Comparison of ENCODE assay signal across 17 cellular contexts in the genomic region with DNA sequence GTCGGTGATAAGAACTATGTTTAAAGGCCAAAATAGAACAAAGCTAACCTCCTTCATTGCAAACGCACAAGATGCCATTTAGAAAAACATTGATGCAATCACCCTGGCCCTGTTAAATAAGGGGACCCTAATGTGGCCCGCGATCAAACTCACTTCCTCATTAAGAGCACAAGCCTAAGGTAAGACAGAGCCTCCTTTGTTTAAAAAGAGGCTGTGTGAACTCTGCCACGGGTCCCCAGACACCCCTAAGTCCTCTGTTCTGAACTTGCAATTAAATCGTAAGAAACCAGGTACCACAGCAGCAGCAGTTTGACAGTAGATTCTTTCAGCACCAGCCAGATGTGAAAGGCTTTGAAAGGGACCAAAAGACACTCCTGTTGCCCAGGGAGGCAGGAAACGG.
"Had no signal": no experiment of that assay in that cellular context is flagged by ENCODE, and none has a peak within 500 bp of the region (broad histone marks: within the 10 kb centered on the region; RNA-seq: fewer than 3 reads in every experiment).

No MANE protein-coding gene starts in this region.

- H3K9me3 ChIP-seq: transverse colon had no signal

- H3K4me3 Mint-ChIP-seq: activated CD8-positive, alpha-beta T cell treated with anti-CD3 and anti-CD28 coated beads for 36 hours; activated naive CD8-positive, alpha-beta T cell treated with anti-CD3 and anti-CD28 coated beads, Interleukin-2, amount 10 ng/mL, durations not matched to agents 7 days and 5 days; activated T-helper 17 cell treated with anti-CD3 and anti-CD28 coated beads, Interleukin-2, amount 50 U/mL, for 72 hours; effector memory CD8-positive, alpha-beta T cell; naive thymus-derived CD4-positive, alpha-beta T cell; stimulated activated naive CD8-positive, alpha-beta T cell treated with anti-CD3 and anti-CD28 coated beads, Interleukin-15, Interleukin-2, amounts not matched to agents 100 ng/mL and 50 ng/mL, for 24 hours; T-cell had no signal

- H3K36me3 ChIP-seq: transverse colon had no signal

- H3K4me3 ChIP-seq: transverse colon had no signal

- H3K4me1 ChIP-seq: transverse colon had no signal

- H3K27me3 Mint-ChIP-seq: activated CD8-positive, alpha-beta T cell treated with anti-CD3 and anti-CD28 coated beads for 36 hours; effector memory CD8-positive, alpha-beta T cell; stimulated activated naive CD8-positive, alpha-beta T cell treated with anti-CD3 and anti-CD28 coated beads, Interleukin-15, Interleukin-2, amounts not matched to agents 100 ng/mL and 50 ng/mL, for 24 hours; T-cell had no signal

- H3K27me3 ChIP-seq: transverse colon had no signal

- H3K27ac ChIP-seq: transverse colon had no signal

- H3K27ac Mint-ChIP-seq: activated CD8-positive, alpha-beta T cell treated with anti-CD3 and anti-CD28 coated beads for 36 hours; activated naive CD8-positive, alpha-beta T cell treated with anti-CD3 and anti-CD28 coated beads, Interleukin-2, amount 10 ng/mL, durations not matched to agents 7 days and 5 days; activated T-helper 17 cell treated with anti-CD3 and anti-CD28 coated beads, Interleukin-2, amount 50 U/mL, for 72 hours; effector memory CD8-positive, alpha-beta T cell; naive thymus-derived CD4-positive, alpha-beta T cell; stimulated activated naive CD8-positive, alpha-beta T cell treated with anti-CD3 and anti-CD28 coated beads, Interleukin-15, Interleukin-2, amounts not matched to agents 100 ng/mL and 50 ng/mL, for 24 hours; T-cell had no signal

- DNase-seq: activated CD4-positive, alpha-beta T cell treated with anti-CD3 and anti-CD28 coated beads for 48 hours; activated CD4-positive, CD25-positive, alpha-beta regulatory T cell; activated CD8-positive, alpha-beta T cell treated with anti-CD3 and anti-CD28 coated beads for 36 hours; activated naive CD4-positive, alpha-beta T cell; activated naive CD8-positive, alpha-beta T cell treated with anti-CD3 and anti-CD28 coated beads, Interleukin-2, amount 10 ng/mL, durations not matched to agents 7 days and 5 days; activated T-cell treated with anti-CD3 and anti-CD28 coated beads, Interleukin-2, amount 50 U/mL, for 1 hour; effector memory CD8-positive, alpha-beta T cell; mesenchymal stem cell; naive thymus-derived CD4-positive, alpha-beta T cell; occipital lobe; posterior cingulate gyrus; stimulated activated CD4-positive, alpha-beta T cell treated with anti-CD3 and anti-CD28 coated beads, Interleukin-15, amount 100 ng/mL, for 24 hours; stimulated activated CD4-positive, alpha-beta T cell treated with anti-CD3 and anti-CD28 coated beads, Interleukin-2, amount 100 ng/mL, for 48 hours; T-cell; transverse colon had no signal

- ATAC-seq: activated CD8-positive, alpha-beta T cell treated with anti-CD3 and anti-CD28 coated beads for 36 hours; activated T-helper 17 cell treated with anti-CD3 and anti-CD28 coated beads, Interleukin-2, amount 50 U/mL, for 72 hours; effector memory CD8-positive, alpha-beta T cell; naive thymus-derived CD4-positive, alpha-beta T cell; T-cell had no signal

- H3K36me3 Mint-ChIP-seq: T-cell had no signal
